In the genomic region with DNA sequence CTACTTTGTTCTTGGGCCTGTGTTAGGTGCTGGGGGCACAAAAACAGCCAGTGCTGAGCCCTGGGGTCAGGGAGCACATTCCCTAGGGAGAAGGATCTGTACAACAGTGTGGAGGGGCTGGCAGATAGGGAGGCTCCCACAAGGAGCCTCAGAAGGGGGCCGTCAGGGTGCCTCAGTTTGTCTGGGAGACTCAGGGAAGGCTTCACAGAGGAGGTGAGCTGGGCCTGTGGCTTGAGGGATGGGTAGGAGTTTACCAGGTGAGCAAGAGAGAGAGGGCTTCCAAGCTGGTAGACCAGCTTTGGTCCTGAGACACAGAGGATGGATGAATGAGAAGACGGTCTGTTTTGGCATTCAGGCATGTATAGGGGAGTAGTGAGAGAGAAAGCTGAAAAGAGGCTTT, we compare ENCODE assay signal across 1 cellular context.
TF ChIP-seq lines count a peak whose summit lies in the region.

No MANE protein-coding gene starts in this region.

TF ChIP-seq in SK-N-SH, 30 proteins besides CTCF, POLR2A, EP300 and RAD21 (continued from another document):
- TF ChIP-seq, protein P1, sequence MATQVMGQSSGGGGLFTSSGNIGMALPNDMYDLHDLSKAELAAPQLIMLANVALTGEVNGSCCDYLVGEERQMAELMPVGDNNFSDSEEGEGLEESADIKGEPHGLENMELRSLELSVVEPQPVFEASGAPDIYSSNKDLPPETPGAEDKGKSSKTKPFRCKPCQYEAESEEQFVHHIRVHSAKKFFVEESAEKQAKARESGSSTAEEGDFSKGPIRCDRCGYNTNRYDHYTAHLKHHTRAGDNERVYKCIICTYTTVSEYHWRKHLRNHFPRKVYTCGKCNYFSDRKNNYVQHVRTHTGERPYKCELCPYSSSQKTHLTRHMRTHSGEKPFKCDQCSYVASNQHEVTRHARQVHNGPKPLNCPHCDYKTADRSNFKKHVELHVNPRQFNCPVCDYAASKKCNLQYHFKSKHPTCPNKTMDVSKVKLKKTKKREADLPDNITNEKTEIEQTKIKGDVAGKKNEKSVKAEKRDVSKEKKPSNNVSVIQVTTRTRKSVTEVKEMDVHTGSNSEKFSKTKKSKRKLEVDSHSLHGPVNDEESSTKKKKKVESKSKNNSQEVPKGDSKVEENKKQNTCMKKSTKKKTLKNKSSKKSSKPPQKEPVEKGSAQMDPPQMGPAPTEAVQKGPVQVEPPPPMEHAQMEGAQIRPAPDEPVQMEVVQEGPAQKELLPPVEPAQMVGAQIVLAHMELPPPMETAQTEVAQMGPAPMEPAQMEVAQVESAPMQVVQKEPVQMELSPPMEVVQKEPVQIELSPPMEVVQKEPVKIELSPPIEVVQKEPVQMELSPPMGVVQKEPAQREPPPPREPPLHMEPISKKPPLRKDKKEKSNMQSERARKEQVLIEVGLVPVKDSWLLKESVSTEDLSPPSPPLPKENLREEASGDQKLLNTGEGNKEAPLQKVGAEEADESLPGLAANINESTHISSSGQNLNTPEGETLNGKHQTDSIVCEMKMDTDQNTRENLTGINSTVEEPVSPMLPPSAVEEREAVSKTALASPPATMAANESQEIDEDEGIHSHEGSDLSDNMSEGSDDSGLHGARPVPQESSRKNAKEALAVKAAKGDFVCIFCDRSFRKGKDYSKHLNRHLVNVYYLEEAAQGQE (IDR thresholded peaks at IDR 0.05; ENCODE audit: low read depth, low read length) = no peak
- TF ChIP-seq GATA2 (CRISPR knock-in tag; IDR thresholded peaks at IDR 0.05) (no peak), RXRA (IDR thresholded peaks at IDR 0.05; ENCODE audit: borderline replicate concordance, low read depth) (no peak), JUND (IDR thresholded peaks at IDR 0.05) (no peak), TEAD4 (IDR thresholded peaks at IDR 0.05; ENCODE audit: borderline replicate concordance, insufficient read depth) (no peak), NRF1 (IDR thresholded peaks at IDR 0.05; ENCODE audit: low read depth, low read length) (no peak), ELF1 (IDR thresholded peaks at IDR 0.05) (no peak), MEF2A (IDR thresholded peaks at IDR 0.05; ENCODE audit: borderline replicate concordance, low read depth) (no peak), FOSL2 (IDR thresholded peaks at IDR 0.05; ENCODE audit: borderline replicate concordance, low read depth) (no peak), NFIC (IDR thresholded peaks at IDR 0.05; ENCODE audit: borderline replicate concordance) (no peak), GABPA (IDR thresholded peaks at IDR 0.05; ENCODE audit: low read depth) (no peak), YY1 (IDR thresholded peaks at IDR 0.05; ENCODE audit: low read depth) (no peak)
- TF ChIP-seq, protein P2, sequence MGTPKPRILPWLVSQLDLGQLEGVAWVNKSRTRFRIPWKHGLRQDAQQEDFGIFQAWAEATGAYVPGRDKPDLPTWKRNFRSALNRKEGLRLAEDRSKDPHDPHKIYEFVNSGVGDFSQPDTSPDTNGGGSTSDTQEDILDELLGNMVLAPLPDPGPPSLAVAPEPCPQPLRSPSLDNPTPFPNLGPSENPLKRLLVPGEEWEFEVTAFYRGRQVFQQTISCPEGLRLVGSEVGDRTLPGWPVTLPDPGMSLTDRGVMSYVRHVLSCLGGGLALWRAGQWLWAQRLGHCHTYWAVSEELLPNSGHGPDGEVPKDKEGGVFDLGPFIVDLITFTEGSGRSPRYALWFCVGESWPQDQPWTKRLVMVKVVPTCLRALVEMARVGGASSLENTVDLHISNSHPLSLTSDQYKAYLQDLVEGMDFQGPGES (IDR thresholded peaks at IDR 0.05; ENCODE audit: low read depth, low read length) = no peak
